In the genomic region with DNA sequence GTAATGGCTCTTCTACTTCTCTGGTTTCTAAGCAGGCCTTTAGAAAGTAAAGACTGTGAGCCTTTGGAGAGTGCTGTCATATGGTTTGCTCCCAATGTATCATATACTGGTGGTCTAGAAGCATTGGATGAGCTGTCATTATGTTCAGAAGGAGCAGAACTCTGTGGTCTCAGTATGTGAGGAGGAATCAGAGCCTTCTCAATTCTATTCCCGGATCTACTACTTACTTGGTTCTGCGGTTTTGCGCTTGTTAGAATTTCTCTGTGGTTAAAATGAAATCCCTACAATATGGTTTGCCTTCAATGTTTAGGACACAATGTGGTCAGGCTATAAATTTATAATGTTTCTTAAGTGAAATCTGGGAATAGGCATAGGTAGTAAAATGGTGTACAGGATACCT, we compare ENCODE assay signal across 22 cellular contexts.
"Had no signal": no experiment of that assay in that cellular context is flagged by ENCODE, and none has a peak within 500 bp of the region (broad histone marks: within the 10 kb centered on the region; RNA-seq: fewer than 3 reads in every experiment).

No MANE protein-coding gene starts in this region.

- H3K9me3 ChIP-seq: esophagus muscularis mucosa, lower lobe of right lung, prostate gland, suprapubic skin, transverse colon, vagina had no signal

- H3K27ac ChIP-seq: coronary artery, esophagus muscularis mucosa, lower lobe of right lung, prostate gland, right atrium auricular region, suprapubic skin, transverse colon, vagina had no signal

- H3K27ac Mint-ChIP-seq: immature natural killer cell; naive thymus-derived CD4-positive, alpha-beta T cell; nephron progenitor cell; stimulated activated memory B cell treated with anti-CD40 and anti-IgM and Interleukin-4, amounts not matched to agents 10 μg/mL and 1 μg/mL and 100 μg/mL, for 72 hours; stimulated activated naive CD8-positive, alpha-beta T cell treated with anti-CD3 and anti-CD28 coated beads, Interleukin-15, Interleukin-2, amounts not matched to agents 100 ng/mL and 50 ng/mL, for 24 hours had no signal

- DNase-seq: dermis blood vessel endothelial cell; effector memory CD4-positive, alpha-beta T cell; hypothalamus; immature natural killer cell; islet precursor cell; left ventricle myocardium superior; lower lobe of right lung; naive thymus-derived CD4-positive, alpha-beta T cell; nephron progenitor cell; nucleus accumbens; stimulated activated CD4-positive, alpha-beta T cell treated with anti-CD3 and anti-CD28 coated beads, Interleukin-2, amount 100 ng/mL, for 24 hours; stimulated activated CD4-positive, alpha-beta T cell treated with anti-CD3 and anti-CD28 coated beads, Interleukin-4, amount 100 ng/mL, for 24 hours; transverse colon had no signal

- H3K4me3 Mint-ChIP-seq: immature natural killer cell; naive thymus-derived CD4-positive, alpha-beta T cell; nephron progenitor cell; stimulated activated memory B cell treated with anti-CD40 and anti-IgM and Interleukin-4, amounts not matched to agents 10 μg/mL and 1 μg/mL and 100 μg/mL, for 72 hours; stimulated activated naive CD8-positive, alpha-beta T cell treated with anti-CD3 and anti-CD28 coated beads, Interleukin-15, Interleukin-2, amounts not matched to agents 100 ng/mL and 50 ng/mL, for 24 hours had no signal

- H3K4me1 ChIP-seq: lower lobe of right lung, prostate gland, right atrium auricular region, suprapubic skin, transverse colon, vagina had no signal

- H3K9me3 Mint-ChIP-seq: nephron progenitor cell; stimulated activated naive CD8-positive, alpha-beta T cell treated with anti-CD3 and anti-CD28 coated beads, Interleukin-15, Interleukin-2, amounts not matched to agents 100 ng/mL and 50 ng/mL, for 24 hours had no signal

- H3K4me1 Mint-ChIP-seq: immature natural killer cell; naive thymus-derived CD4-positive, alpha-beta T cell; nephron progenitor cell; stimulated activated memory B cell treated with anti-CD40 and anti-IgM and Interleukin-4, amounts not matched to agents 10 μg/mL and 1 μg/mL and 100 μg/mL, for 72 hours had no signal

- ATAC-seq: left ventricle myocardium superior; lower lobe of right lung; naive thymus-derived CD4-positive, alpha-beta T cell; sciatic nerve; stimulated activated memory B cell treated with anti-CD40 and anti-IgM and Interleukin-4, amounts not matched to agents 10 μg/mL and 1 μg/mL and 100 μg/mL, for 72 hours had no signal

- H3K4me3 ChIP-seq: coronary artery, esophagus muscularis mucosa, lower lobe of right lung, prostate gland, right atrium auricular region, suprapubic skin, transverse colon, vagina had no signal

- H3K27me3 ChIP-seq: esophagus muscularis mucosa, right atrium auricular region, suprapubic skin, transverse colon, vagina had no signal

- H3K36me3 ChIP-seq: lower lobe of right lung, prostate gland, right atrium auricular region, suprapubic skin, transverse colon, vagina had no signal

- H3K36me3 Mint-ChIP-seq: naive thymus-derived CD4-positive, alpha-beta T cell; stimulated activated memory B cell treated with anti-CD40 and anti-IgM and Interleukin-4, amounts not matched to agents 10 μg/mL and 1 μg/mL and 100 μg/mL, for 72 hours had no signal
